8 cellular contexts compared by ENCODE assay signal in genomic region chr9:134738869-134739659, GRCh38.
A peak's percentile ranks its signal among the peaks of the same experiment; 100 is the strongest.
DNase-seq lines count a peak whose midpoint lies in the region; ATAC-seq and TF ChIP-seq lines count a peak whose summit lies in the region.

No MANE protein-coding gene starts in this region.

- peak; percentile 81 for TF ChIP-seq CTCF in 22Rv1 (IDR thresholded peaks at IDR 0.05)

- no peak overlapping the region for H3K27ac ChIP-seq in 22Rv1

- DNase-seq in GM04504 (ENCODE audit: low read depth), result peak; percentile 25
- DNase-seq in NCI-H526 treated with DMSO at 0.1 percent for 48 hours (lab: John Stamatoyannopoulos, UW), result peak; percentile 4
- DNase-seq in activated T-cell treated with anti-CD3 and anti-CD28 coated beads, Interleukin-2, amount 50 U/mL, for 48 hours, result peak; percentile 47 to 58
- peak; percentile 29 for DNase-seq in germinal center (ENCODE audit: low spot score)
- peak; percentile 32 for DNase-seq in pons (ENCODE audit: low spot score)
- DNase-seq in NCI-H187 (lab: John Stamatoyannopoulos, UW), result no peak

- ATAC-seq in GM18858 (IDR thresholded peaks at IDR 0.05; ENCODE audit: unreplicated experiment), result no peak

Comparison
In these comparisons a context has a peak if more than half of its experiments do, and no peak if none do; other contexts are left out.
1. DNase-seq: peak in GM04504 (single experiment), NCI-H526 treated with DMSO at 0.1 percent for 48 hours (single experiment), activated T-cell treated with anti-CD3 and anti-CD28 coated beads, Interleukin-2, amount 50 U/mL, for 48 hours (2 of 2), germinal center (single experiment) and pons (single experiment); none in NCI-H187 (0 of 2).